20 cellular contexts compared by ENCODE assay signal in the genomic region with DNA sequence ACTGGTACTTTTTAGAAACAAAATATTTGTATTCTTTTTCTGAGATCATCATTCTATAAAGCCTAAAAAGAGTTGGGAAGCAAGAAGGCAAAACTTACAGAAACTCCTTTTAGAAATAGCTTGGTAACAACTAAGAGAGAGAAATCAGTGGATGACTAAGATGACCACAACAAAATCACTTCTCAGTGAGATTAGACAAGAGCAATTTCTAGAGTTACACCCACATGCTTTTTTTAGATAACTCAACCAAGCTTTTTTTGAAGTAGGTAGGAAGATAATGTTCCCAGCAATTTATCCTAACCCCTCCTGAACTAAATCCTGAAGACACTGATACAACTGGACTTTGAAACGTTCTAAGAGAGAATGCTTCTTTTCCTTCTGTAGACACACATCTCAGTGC.
"Had no signal": no experiment of that assay in that cellular context is flagged by ENCODE, and none has a peak within 500 bp of the region (broad histone marks: within the 10 kb centered on the region; RNA-seq: fewer than 3 reads in every experiment).

No MANE protein-coding gene starts in this region.

- ATAC-seq: left lung; mucosa of descending colon; natural killer cell treated with Interleukin-12 subunit alpha and Interleukin-12 subunit beta and Interleukin-15 and Interleukin-18, amount 100 ng/mL, for 72 hours; sciatic nerve; stimulated activated effector memory CD8-positive, alpha-beta T cell treated with anti-CD3 and anti-CD28 coated beads, Interleukin-12 subunit alpha, Interleukin-12 subunit beta, amount 100 ng/mL, for 72 hours had no signal

- H3K4me1 ChIP-seq: left lung, parathyroid adenoma, right atrium auricular region, stomach, testis, tibial artery, upper lobe of left lung had no signal

- H3K36me3 ChIP-seq: left lung, neutrophil, right atrium auricular region, stomach, tibial artery, upper lobe of left lung had no signal

- H2AFZ ChIP-seq: parathyroid adenoma had no signal

- H3K79me2 ChIP-seq: parathyroid adenoma had no signal

- H3K4me3 ChIP-seq: left lung, mucosa of descending colon, right atrium auricular region, stomach, testis, tibial artery, upper lobe of left lung had no signal

- H3K9me3 ChIP-seq: left lung, mucosa of descending colon, neutrophil, stomach, testis, tibial artery, upper lobe of left lung had no signal

- H3K9ac ChIP-seq: parathyroid adenoma had no signal

- DNase-seq: central memory CD4-positive, alpha-beta T cell; cortex of kidney; kidney; left lung; mesenchymal stem cell; mucosa of descending colon; naive B cell; stimulated activated CD4-positive, alpha-beta T cell treated with anti-CD3 and anti-CD28 coated beads, Interleukin-2, amount 100 ng/mL, for 24 hours; stimulated activated CD4-positive, alpha-beta T cell treated with anti-CD3 and anti-CD28 coated beads, Interleukin-4, amount 100 ng/mL, for 24 hours; stimulated activated naive CD4-positive, alpha-beta T cell treated with Interleukin-2 at 50 U/mL for 16 hours; stomach; testis; tibial artery; upper lobe of left lung had no signal

- H3K27ac ChIP-seq: left lung, neutrophil, parathyroid adenoma, right atrium auricular region, stomach, testis, tibial artery, upper lobe of left lung had no signal

- H3K27me3 ChIP-seq: left lung, neutrophil, right atrium auricular region, stomach, testis, tibial artery, upper lobe of left lung had no signal
